10 cellular contexts compared by ENCODE assay signal in the genomic region with DNA sequence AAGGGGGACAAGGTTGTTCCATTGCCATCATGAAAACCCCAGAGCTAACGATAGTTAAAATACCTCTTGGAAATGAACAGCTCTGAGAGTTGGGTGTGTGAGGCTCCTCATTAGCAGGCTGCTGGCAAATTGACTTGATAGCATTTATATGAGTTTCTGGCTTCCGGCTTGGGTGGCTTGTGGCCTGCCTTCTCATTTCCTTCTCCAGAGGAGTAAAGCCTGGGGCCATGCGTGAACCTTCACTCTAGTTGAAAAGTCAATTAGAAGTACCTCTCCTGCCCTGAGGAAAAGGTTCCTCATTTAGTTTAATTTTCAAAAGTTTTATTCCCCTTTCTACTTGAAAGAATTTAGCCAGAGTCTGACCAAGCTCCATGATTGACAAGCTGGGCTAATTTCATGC.
DNase-seq lines count a peak whose midpoint lies in the region; ATAC-seq, FAIRE-seq and TF ChIP-seq lines count a peak whose summit lies in the region.
"Had no signal": no experiment of that assay in that cellular context is flagged by ENCODE, and none has a peak within 500 bp of the region (broad histone marks: within the 10 kb centered on the region; RNA-seq: fewer than 3 reads in every experiment).

No MANE protein-coding gene starts in this region.

- DNase-seq in GDM1 (lab: John Stamatoyannopoulos, UW) (peak; percentile 21), T-helper 22 cell (ENCODE audit: low read depth) (peak; percentile 13), SW480 (ENCODE audit: low spot score) (no peak), NCI-H1436 (lab: John Stamatoyannopoulos, UW) (no peak), hippocampal formation (lab: John Stamatoyannopoulos, UW) (no peak), pancreas (no peak)
- DNase-seq in activated gamma-delta T cell treated with anti-CD3 and anti-CD28 coated beads, Interleukin-2, amount 50 U/mL, for 16 hours (ENCODE audit: low read depth): peak; percentile 3
- peak; percentile 13 to 29 for DNase-seq in stimulated activated CD8-positive, alpha-beta memory T cell treated with anti-CD3 and anti-CD28 coated beads, Interleukin-15, amount 100 ng/mL, for 48 hours (ENCODE audit: low read depth in 2 of 2)
- DNase-seq: heart left ventricle, NCI-H2171 had no signal

- no peak for FAIRE-seq in pancreas (lab: Jason Lieb, UNC)

- H3K36me3 ChIP-seq in pancreas: peaks cover 0 to 5% (median 4%) of the 10 kb centered on the region in 3 donors

- no peak for ATAC-seq in pancreas
- ATAC-seq: heart left ventricle had no signal

- intact Hi-C loops in pancreas (cut with DNase I): no loop called here

- whole genome bisulfite sequencing in pancreas, 2 donors: 90 to 97% methylated on average over 3 of the region's 3 CpGs

- peaks cover 0 to 13% (median 8%) of the 10 kb centered on the region in 3 donors for H3K4me1 ChIP-seq in pancreas

- no peak overlapping the region for H3K27ac ChIP-seq in pancreas
- H3K27ac ChIP-seq: heart left ventricle had no signal

- H3K4me3 ChIP-seq in pancreas: no peak overlapping the region
- H3K4me3 ChIP-seq: heart left ventricle had no signal

- no peaks in the 10 kb centered on the region for H3K9me3 ChIP-seq in pancreas
- H3K9me3 ChIP-seq: heart left ventricle had no signal

- no peaks in the 10 kb centered on the region for H3K27me3 ChIP-seq in pancreas
- H3K27me3 ChIP-seq: heart left ventricle had no signal

- TF ChIP-seq CTCF in pancreas (IDR thresholded peaks at IDR 0.05): no peak

Comparison
In these comparisons a context has a peak if more than half of its experiments do, and no peak if none do; other contexts are left out.
1. DNase-seq: peak in GDM1 (single experiment), T-helper 22 cell (single experiment), activated gamma-delta T cell treated with anti-CD3 and anti-CD28 coated beads, Interleukin-2, amount 50 U/mL, for 16 hours (single experiment) and stimulated activated CD8-positive, alpha-beta memory T cell treated with anti-CD3 and anti-CD28 coated beads, Interleukin-15, amount 100 ng/mL, for 48 hours (2 of 2); none in SW480 (single experiment), NCI-H1436 (single experiment), hippocampal formation (0 of 2) and pancreas (0 of 6).